1 cellular context compared by ENCODE assay signal in the genomic region with DNA sequence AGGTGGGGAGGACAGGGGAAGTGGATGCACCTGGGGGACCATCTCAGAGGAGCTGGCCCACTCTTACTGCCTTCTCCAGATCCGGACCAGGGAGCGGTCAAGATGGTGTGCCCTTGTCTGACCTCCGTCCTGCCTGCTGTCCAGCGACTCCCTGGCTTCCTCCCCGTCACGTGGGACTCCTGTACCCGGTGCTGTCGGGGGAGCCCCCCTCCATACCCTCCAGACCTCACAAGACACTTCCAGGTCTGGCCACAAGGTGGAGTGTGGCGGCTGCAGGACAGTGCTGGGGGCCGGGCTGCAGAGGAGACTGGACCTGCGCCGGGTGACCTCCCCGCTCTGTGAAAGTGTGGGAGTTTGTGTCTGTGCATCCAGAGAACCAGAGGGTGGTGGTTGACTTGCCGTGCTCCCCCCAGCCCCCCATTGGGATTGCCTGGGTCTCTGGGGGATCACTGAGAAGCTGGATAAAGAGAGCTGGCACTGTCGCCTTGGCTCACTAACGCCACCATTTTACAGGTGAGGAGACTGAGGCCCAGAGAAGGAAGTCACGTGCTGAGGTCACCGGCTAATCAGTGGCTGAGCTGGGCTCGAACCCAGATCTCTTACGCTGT.
A peak's percentile ranks its signal among the peaks of the same experiment; 100 is the strongest.
TF ChIP-seq lines count a peak whose summit lies in the region.

No MANE protein-coding gene starts in this region.

TF ChIP-seq in HepG2, 621 proteins besides CTCF, POLR2A, EP300 and RAD21 (continued from another document and continues in another):
- TF ChIP-seq, protein P1, sequence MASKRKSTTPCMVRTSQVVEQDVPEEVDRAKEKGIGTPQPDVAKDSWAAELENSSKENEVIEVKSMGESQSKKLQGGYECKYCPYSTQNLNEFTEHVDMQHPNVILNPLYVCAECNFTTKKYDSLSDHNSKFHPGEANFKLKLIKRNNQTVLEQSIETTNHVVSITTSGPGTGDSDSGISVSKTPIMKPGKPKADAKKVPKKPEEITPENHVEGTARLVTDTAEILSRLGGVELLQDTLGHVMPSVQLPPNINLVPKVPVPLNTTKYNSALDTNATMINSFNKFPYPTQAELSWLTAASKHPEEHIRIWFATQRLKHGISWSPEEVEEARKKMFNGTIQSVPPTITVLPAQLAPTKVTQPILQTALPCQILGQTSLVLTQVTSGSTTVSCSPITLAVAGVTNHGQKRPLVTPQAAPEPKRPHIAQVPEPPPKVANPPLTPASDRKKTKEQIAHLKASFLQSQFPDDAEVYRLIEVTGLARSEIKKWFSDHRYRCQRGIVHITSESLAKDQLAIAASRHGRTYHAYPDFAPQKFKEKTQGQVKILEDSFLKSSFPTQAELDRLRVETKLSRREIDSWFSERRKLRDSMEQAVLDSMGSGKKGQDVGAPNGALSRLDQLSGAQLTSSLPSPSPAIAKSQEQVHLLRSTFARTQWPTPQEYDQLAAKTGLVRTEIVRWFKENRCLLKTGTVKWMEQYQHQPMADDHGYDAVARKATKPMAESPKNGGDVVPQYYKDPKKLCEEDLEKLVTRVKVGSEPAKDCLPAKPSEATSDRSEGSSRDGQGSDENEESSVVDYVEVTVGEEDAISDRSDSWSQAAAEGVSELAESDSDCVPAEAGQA (IDR thresholded peaks at IDR 0.05; ENCODE audit: low read depth): no peak
- TF ChIP-seq, protein P1 (CRISPR knock-in tag; IDR thresholded peaks at IDR 0.05; ENCODE audit: borderline replicate concordance): no peak
- TF ChIP-seq ZNF772 (CRISPR knock-in tag; IDR thresholded peaks at IDR 0.05): no peak; the same call in 1 of the 2 replicates
- TF ChIP-seq EED (CRISPR knock-in tag; IDR thresholded peaks at IDR 0.05): no peak
- no peak for TF ChIP-seq ZNF619 (CRISPR knock-in tag; IDR thresholded peaks at IDR 0.05)
- no peak for TF ChIP-seq NCOA2 (CRISPR knock-in tag; IDR thresholded peaks at IDR 0.05)
- no peak for TF ChIP-seq RFXAP (CRISPR knock-in tag; IDR thresholded peaks at IDR 0.05; ENCODE audit: borderline replicate concordance)
- no peak for TF ChIP-seq MED1 (CRISPR knock-in tag; IDR thresholded peaks at IDR 0.05)
- no peak for TF ChIP-seq IKZF1 (IDR thresholded peaks at IDR 0.05)
- TF ChIP-seq HDAC1 (CRISPR knock-in tag; IDR thresholded peaks at IDR 0.05): no peak
- TF ChIP-seq GATA4 (IDR thresholded peaks at IDR 0.05; ENCODE audit: borderline replicate concordance, low read depth): no peak
- TF ChIP-seq RCOR2 (CRISPR knock-in tag; IDR thresholded peaks at IDR 0.05): no peak
- TF ChIP-seq SMC3 (IDR thresholded peaks at IDR 0.05; ENCODE audit: low read length): peak; percentile 42; the same call in 1 of the 2 replicates
- no peak for TF ChIP-seq ISL2 (CRISPR knock-in tag; IDR thresholded peaks at IDR 0.05)
- TF ChIP-seq, protein P2, sequence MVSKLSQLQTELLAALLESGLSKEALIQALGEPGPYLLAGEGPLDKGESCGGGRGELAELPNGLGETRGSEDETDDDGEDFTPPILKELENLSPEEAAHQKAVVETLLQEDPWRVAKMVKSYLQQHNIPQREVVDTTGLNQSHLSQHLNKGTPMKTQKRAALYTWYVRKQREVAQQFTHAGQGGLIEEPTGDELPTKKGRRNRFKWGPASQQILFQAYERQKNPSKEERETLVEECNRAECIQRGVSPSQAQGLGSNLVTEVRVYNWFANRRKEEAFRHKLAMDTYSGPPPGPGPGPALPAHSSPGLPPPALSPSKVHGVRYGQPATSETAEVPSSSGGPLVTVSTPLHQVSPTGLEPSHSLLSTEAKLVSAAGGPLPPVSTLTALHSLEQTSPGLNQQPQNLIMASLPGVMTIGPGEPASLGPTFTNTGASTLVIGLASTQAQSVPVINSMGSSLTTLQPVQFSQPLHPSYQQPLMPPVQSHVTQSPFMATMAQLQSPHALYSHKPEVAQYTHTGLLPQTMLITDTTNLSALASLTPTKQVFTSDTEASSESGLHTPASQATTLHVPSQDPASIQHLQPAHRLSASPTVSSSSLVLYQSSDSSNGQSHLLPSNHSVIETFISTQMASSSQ (IDR thresholded peaks at IDR 0.05; ENCODE audit: low read depth): no peak
- TF ChIP-seq, protein P2 (CRISPR knock-in tag; IDR thresholded peaks at IDR 0.05; ENCODE audit: borderline replicate concordance): no peak
- no peak for TF ChIP-seq TCF7L2 (IDR thresholded peaks at IDR 0.05; ENCODE audit: low read depth, low read length)
- TF ChIP-seq ZNF251 (CRISPR knock-in tag; IDR thresholded peaks at IDR 0.05): no peak
- TF ChIP-seq CREM (IDR thresholded peaks at IDR 0.05): no peak
- TF ChIP-seq CREM (CRISPR knock-in tag; IDR thresholded peaks at IDR 0.05): no peak
- TF ChIP-seq PAX8 (CRISPR knock-in tag; IDR thresholded peaks at IDR 0.05; ENCODE audit: borderline replicate concordance): no peak
- TF ChIP-seq, protein P3, sequence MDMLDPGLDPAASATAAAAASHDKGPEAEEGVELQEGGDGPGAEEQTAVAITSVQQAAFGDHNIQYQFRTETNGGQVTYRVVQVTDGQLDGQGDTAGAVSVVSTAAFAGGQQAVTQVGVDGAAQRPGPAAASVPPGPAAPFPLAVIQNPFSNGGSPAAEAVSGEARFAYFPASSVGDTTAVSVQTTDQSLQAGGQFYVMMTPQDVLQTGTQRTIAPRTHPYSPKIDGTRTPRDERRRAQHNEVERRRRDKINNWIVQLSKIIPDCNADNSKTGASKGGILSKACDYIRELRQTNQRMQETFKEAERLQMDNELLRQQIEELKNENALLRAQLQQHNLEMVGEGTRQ (IDR thresholded peaks at IDR 0.05; ENCODE audit: low read depth, low read length): no peak
- TF ChIP-seq, protein P3 (CRISPR knock-in tag; IDR thresholded peaks at IDR 0.05; ENCODE audit: borderline replicate concordance): peak; percentile 74; the same call in 1 of the 2 replicates
- no peak for TF ChIP-seq MBNL3 (CRISPR knock-in tag; conservative IDR thresholded peaks at IDR 0.05)
- no peak for TF ChIP-seq SP1 (IDR thresholded peaks at IDR 0.05)
- no peak for TF ChIP-seq SP1 (CRISPR knock-in tag; IDR thresholded peaks at IDR 0.05)
- TF ChIP-seq TSC22D2 (CRISPR knock-in tag; IDR thresholded peaks at IDR 0.05; ENCODE audit: borderline replicate concordance): no peak
- TF ChIP-seq, protein P4, sequence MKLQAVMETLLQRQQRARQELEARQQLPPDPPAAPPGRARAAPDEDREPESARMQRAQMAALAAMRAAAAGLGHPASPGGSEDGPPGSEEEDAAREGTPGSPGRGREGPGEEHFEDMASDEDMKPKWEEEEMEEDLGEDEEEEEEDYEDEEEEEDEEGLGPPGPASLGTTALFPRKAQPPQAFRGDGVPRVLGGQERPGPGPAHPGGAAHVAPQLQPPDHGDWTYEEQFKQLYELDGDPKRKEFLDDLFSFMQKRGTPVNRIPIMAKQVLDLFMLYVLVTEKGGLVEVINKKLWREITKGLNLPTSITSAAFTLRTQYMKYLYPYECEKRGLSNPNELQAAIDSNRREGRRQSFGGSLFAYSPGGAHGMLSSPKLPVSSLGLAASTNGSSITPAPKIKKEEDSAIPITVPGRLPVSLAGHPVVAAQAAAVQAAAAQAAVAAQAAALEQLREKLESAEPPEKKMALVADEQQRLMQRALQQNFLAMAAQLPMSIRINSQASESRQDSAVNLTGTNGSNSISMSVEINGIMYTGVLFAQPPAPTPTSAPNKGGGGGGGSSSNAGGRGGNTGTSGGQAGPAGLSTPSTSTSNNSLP (IDR thresholded peaks at IDR 0.05; ENCODE audit: low read depth, low read length): no peak
- TF ChIP-seq, protein P5, sequence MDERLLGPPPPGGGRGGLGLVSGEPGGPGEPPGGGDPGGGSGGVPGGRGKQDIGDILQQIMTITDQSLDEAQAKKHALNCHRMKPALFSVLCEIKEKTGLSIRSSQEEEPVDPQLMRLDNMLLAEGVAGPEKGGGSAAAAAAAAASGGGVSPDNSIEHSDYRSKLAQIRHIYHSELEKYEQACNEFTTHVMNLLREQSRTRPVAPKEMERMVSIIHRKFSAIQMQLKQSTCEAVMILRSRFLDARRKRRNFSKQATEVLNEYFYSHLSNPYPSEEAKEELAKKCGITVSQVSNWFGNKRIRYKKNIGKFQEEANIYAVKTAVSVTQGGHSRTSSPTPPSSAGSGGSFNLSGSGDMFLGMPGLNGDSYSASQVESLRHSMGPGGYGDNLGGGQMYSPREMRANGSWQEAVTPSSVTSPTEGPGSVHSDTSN (CRISPR knock-in tag; IDR thresholded peaks at IDR 0.05): no peak
- TF ChIP-seq PRPF4 (IDR thresholded peaks at IDR 0.05; ENCODE audit: low read depth, low read length, poor library complexity, severe bottlenecking): no peak
- TF ChIP-seq CHCHD3 (CRISPR knock-in tag; IDR thresholded peaks at IDR 0.05): no peak
- TF ChIP-seq NCOR1 (IDR thresholded peaks at IDR 0.05; ENCODE audit: borderline replicate concordance, low read length): no peak
- TF ChIP-seq ZNF232 (CRISPR knock-in tag; IDR thresholded peaks at IDR 0.05; ENCODE audit: borderline replicate concordance): no peak
- TF ChIP-seq HNF4G (IDR thresholded peaks at IDR 0.05; ENCODE audit: borderline replicate concordance, low read depth, low read length): no peak
- TF ChIP-seq HNF4G (CRISPR knock-in tag; IDR thresholded peaks at IDR 0.05; ENCODE audit: borderline replicate concordance, low read depth): no peak
- peak; percentile 56; the same call in 1 of the 2 replicates for TF ChIP-seq REPIN1 (CRISPR knock-in tag; IDR thresholded peaks at IDR 0.05; ENCODE audit: borderline replicate concordance, low read depth)
- no peak for TF ChIP-seq MYC (CRISPR knock-in tag; IDR thresholded peaks at IDR 0.05; ENCODE audit: borderline replicate concordance)
- TF ChIP-seq AKAP8 (CRISPR knock-in tag; IDR thresholded peaks at IDR 0.05): no peak; the same call in 1 of the 2 replicates
- TF ChIP-seq HOXA9 (CRISPR knock-in tag; IDR thresholded peaks at IDR 0.05; ENCODE audit: borderline replicate concordance): no peak
- TF ChIP-seq ZNF569 (CRISPR knock-in tag; IDR thresholded peaks at IDR 0.05; ENCODE audit: borderline replicate concordance): no peak
- peak; percentile 31; the same call in 1 of the 2 replicates for TF ChIP-seq BHLHE40 (IDR thresholded peaks at IDR 0.05; ENCODE audit: low read length)
- TF ChIP-seq NFE2 (CRISPR knock-in tag; IDR thresholded peaks at IDR 0.05): no peak
- TF ChIP-seq ZNF431 (CRISPR knock-in tag; IDR thresholded peaks at IDR 0.05; ENCODE audit: borderline replicate concordance, low read depth): no peak
- no peak for TF ChIP-seq ZNF331 (CRISPR knock-in tag; IDR thresholded peaks at IDR 0.05)
- no peak for TF ChIP-seq HMG20A (CRISPR knock-in tag; IDR thresholded peaks at IDR 0.05; ENCODE audit: borderline replicate concordance)
- TF ChIP-seq ZSCAN20 (CRISPR knock-in tag; IDR thresholded peaks at IDR 0.05; ENCODE audit: borderline replicate concordance): no peak
- no peak; the same call in 1 of the 2 replicates for TF ChIP-seq TBX2 (CRISPR knock-in tag; IDR thresholded peaks at IDR 0.05; ENCODE audit: borderline replicate concordance)
- TF ChIP-seq, protein P6, sequence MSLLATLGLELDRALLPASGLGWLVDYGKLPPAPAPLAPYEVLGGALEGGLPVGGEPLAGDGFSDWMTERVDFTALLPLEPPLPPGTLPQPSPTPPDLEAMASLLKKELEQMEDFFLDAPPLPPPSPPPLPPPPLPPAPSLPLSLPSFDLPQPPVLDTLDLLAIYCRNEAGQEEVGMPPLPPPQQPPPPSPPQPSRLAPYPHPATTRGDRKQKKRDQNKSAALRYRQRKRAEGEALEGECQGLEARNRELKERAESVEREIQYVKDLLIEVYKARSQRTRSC (CRISPR knock-in tag; IDR thresholded peaks at IDR 0.05; ENCODE audit: low read depth): no peak
- no peak for TF ChIP-seq ZNF256 (CRISPR knock-in tag; conservative IDR thresholded peaks at IDR 0.05)
- TF ChIP-seq FIP1L1 (IDR thresholded peaks at IDR 0.05; ENCODE audit: borderline replicate concordance, insufficient read depth, low read depth, low read length): no peak
- no peak for TF ChIP-seq SIN3B (IDR thresholded peaks at IDR 0.05; ENCODE audit: low read length)
- TF ChIP-seq GABPA (IDR thresholded peaks at IDR 0.05; ENCODE audit: low read depth, low read length): no peak
- TF ChIP-seq GABPA (CRISPR knock-in tag; IDR thresholded peaks at IDR 0.05; ENCODE audit: low read depth): no peak
